23 cellular contexts compared by ENCODE assay signal in the genomic region with DNA sequence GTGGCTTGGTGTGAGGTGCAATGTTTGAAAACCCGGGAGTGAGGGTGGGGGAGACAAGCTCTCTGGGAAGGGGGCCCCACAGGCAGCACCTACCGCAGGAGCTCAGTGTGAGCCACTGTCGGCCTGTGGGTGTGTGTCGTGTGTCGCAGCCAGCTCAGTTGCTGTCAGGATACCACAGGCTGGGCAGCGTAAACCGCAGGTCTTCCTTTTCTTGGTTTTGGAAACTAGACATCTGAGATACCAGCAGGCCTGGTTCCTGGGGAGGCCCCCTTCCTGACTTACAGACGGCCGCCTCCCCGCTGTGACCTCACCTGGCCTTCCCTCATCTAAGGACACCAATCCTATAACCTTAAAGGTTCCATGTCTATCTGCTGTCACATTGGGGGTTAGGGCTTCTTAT. TPM values are rescaled to one million over a fixed set of nuclear protein-coding genes. Genes with fewer than 3 reads are reported as not detected.
"Had no signal": no experiment of that assay in that cellular context is flagged by ENCODE, and none has a peak within 500 bp of the region (broad histone marks: within the 10 kb centered on the region; RNA-seq: fewer than 3 reads in every experiment).

No MANE protein-coding gene starts in this region.

- ATAC-seq: gastroesophageal sphincter, left lobe of liver had no signal

- H3K9ac ChIP-seq: neural progenitor cell, SK-N-SH had no signal

- DNase-seq: activated CD4-positive, alpha-beta T cell treated with anti-CD3 and anti-CD28 coated beads for 1 hour; activated T-cell treated with anti-CD3 and anti-CD28 coated beads, Interleukin-2, amount 50 U/mL, for 4 hours; dermis blood vessel endothelial cell; heart right ventricle; islet precursor cell; midbrain; right lobe of liver; T-cell; thyroid gland had no signal

- H3K9me3 Mint-ChIP-seq: activated T-cell treated with anti-CD3 and anti-CD28 coated beads, Interleukin-2, amount 50 U/mL, for 4 hours; neural progenitor cell; T-cell had no signal

- H2AFZ ChIP-seq: neural progenitor cell had no signal

- H3K4me1 ChIP-seq: gastroesophageal sphincter, heart right ventricle, neural progenitor cell, right lobe of liver, thyroid gland had no signal

- H3K4me1 Mint-ChIP-seq: neural progenitor cell had no signal

- H3K36me3 ChIP-seq: neural progenitor cell had no signal

- H3K27ac Mint-ChIP-seq: neural progenitor cell had no signal

- H3K4me2 ChIP-seq: neural progenitor cell, SK-N-SH, smooth muscle cell had no signal

- H3K27me3 Mint-ChIP-seq: T-cell had no signal

- H3K9me3 ChIP-seq: gastroesophageal sphincter, heart right ventricle, right lobe of liver, SK-N-SH, thyroid gland had no signal

- H3K27ac ChIP-seq: gastroesophageal sphincter, heart right ventricle, neural progenitor cell, right lobe of liver, thyroid gland had no signal

- H3K4me3 Mint-ChIP-seq: activated T-cell treated with anti-CD3 and anti-CD28 coated beads, Interleukin-2, amount 50 U/mL, for 4 hours; neural progenitor cell; T-cell had no signal

- H3K27me3 ChIP-seq: gastroesophageal sphincter, heart right ventricle, neural progenitor cell, right lobe of liver, thyroid gland had no signal

- H3K4me3 ChIP-seq: gastroesophageal sphincter, heart right ventricle, neural progenitor cell, right lobe of liver, smooth muscle cell, thyroid gland had no signal

RNA-seq across cellular contexts. Expression of a gene that starts 28.4 kb away (rescaled TPM):
- total RNA-seq: activated T-cell treated with anti-CD3 and anti-CD28 coated beads, Interleukin-2, amount 50 U/mL, for 4 hours; astrocyte; bronchial epithelial cell; chondrocyte; dermis blood vessel endothelial cell; gastroesophageal sphincter; heart right ventricle; lung microvascular endothelial cell; myocyte; osteocyte; pulmonary artery endothelial cell; smooth muscle cell; thyroid gland had no signal
- polyA plus RNA-seq: heart right ventricle, SK-N-SH, smooth muscle cell had no signal

RNA-seq across cellular contexts. Expression of a gene that starts 30.6 kb away (rescaled TPM):
- total RNA-seq: activated T-cell treated with anti-CD3 and anti-CD28 coated beads, Interleukin-2, amount 50 U/mL, for 4 hours; bronchial epithelial cell; dermis blood vessel endothelial cell; gastroesophageal sphincter; lung microvascular endothelial cell; myocyte; osteocyte; pulmonary artery endothelial cell; right lobe of liver; smooth muscle cell; T-cell; thyroid gland had no signal
- polyA plus RNA-seq: adipose tissue, esophagus, SK-N-SH had no signal
